8 cellular contexts compared by ENCODE assay signal in the genomic region with DNA sequence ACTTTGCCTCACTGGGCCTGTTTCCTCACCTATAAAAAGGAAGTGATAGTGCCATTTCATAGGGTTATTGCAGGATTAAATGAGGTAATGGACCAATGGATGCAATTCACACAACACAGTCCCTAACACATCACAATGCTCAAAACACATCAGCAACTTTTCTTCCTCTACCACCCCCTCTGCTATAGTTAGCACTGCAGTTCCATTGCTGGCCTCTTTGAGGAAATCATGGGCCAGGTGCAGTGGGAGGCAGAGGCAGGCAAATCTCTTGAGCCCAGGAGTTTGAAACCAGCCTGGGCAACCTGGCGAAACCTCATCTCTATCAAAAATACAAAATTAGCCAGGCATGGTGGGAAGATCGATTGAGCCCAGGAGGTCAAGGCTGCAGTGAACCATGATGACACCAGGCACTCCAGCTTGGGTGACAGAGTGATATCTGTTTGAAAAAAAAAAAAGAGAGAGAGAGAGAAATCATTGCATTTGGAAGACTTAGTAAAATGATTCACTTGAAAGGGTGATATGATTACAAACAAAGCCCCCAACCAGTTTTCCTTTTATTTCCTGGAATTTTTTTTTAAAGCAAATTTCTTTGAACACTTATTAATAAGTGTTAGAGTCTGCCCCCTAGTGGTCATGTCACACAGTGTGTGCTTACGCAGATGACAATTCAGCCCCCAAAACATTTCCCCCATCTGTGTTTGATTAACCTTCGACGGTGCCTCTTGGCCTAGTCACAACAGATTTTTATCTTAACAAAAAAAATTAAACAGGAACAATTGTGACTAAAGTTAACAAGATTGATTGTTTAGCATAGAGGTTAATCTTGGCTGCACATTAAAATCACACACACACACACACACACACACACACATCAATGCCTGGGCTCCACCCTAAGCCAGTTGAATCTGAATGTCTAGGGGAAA.
DNase-seq lines count a peak whose midpoint lies in the region; TF ChIP-seq lines count a peak whose summit lies in the region.

No MANE protein-coding gene starts in this region.

- H3K36me3 ChIP-seq in mesendoderm (ENCODE audit: control insufficient read depth, insufficient read depth, low read length), result no peaks in the 10 kb centered on the region
- no peaks in the 10 kb centered on the region for H3K36me3 ChIP-seq in vagina

- TF ChIP-seq POLR2A in vagina (IDR thresholded peaks at IDR 0.05), result no peak

- no peak overlapping the region for H2BK5ac ChIP-seq in mesendoderm (ENCODE audit: low read length)

- no peaks in the 10 kb centered on the region for H3K79me1 ChIP-seq in mesendoderm (ENCODE audit: low read length)

- H2AK5ac ChIP-seq in mesendoderm (ENCODE audit: low read length), result no peak overlapping the region

- H3K9ac ChIP-seq in mesendoderm (ENCODE audit: low read length), result no peak overlapping the region

- H3K23ac ChIP-seq in mesendoderm (ENCODE audit: low read length), result no peak overlapping the region

- TF ChIP-seq CTCF in GM12875 (IDR thresholded peaks at IDR 0.05; ENCODE audit: borderline replicate concordance, insufficient read depth, low read depth, low read length) (peak; percentile 57; the same call in 1 of the 2 replicates), vagina (IDR thresholded peaks at IDR 0.05) (peak in 2 of 3 experiments; percentile 36 to 52)

- H3K79me2 ChIP-seq in mesendoderm (ENCODE audit: control insufficient read depth, insufficient read depth, low read length), result no peaks in the 10 kb centered on the region

- no peak overlapping the region for H2BK120ac ChIP-seq in mesendoderm (ENCODE audit: low read depth, low read length)

- no peak overlapping the region for H3K4ac ChIP-seq in mesendoderm (ENCODE audit: low read depth, low read length)

- H3K27me3 ChIP-seq in mesendoderm (ENCODE audit: insufficient read depth, low read length, poor library complexity), result no peaks in the 10 kb centered on the region
- H3K27me3 ChIP-seq in vagina, result no peaks in the 10 kb centered on the region

- H3K9me3 ChIP-seq in vagina, result no peaks in the 10 kb centered on the region

- intact Hi-C loops in vagina (cut with DNase I), result no loop called here

- H3K27ac ChIP-seq in mesendoderm (ENCODE audit: low read depth, low read length) (no peak overlapping the region), vagina (no peak overlapping the region)

- H2BK15ac ChIP-seq in mesendoderm (replicated peaks; ENCODE audit: low read depth), result no peak overlapping the region

- DNase-seq in Ammon's horn (ENCODE audit: low spot score) (peak; percentile 46), HT1080 (ENCODE audit: low read depth) (peak; percentile 13), SHP77 treated with DMSO at 0.1 percent for 48 hours (lab: John Stamatoyannopoulos, UW) (peak; percentile 23), dedifferentiated amniotic fluid mesenchymal stem cell (ENCODE audit: extremely low spot score) (peak; percentile 38), mesendoderm (peak; percentile 44), vagina (ENCODE audit: extremely low spot score in 2 of 2) (no peak), GDM1 (lab: John Stamatoyannopoulos, UW) (no peak)

- no peak overlapping the region for H4K5ac ChIP-seq in mesendoderm (ENCODE audit: low read length)

- H3K4me1 ChIP-seq in mesendoderm (ENCODE audit: control insufficient read depth, low read depth, low read length) (no peaks in the 10 kb centered on the region), vagina (no peaks in the 10 kb centered on the region)

- H3K56ac ChIP-seq in mesendoderm (ENCODE audit: low read length), result no peak overlapping the region

- H3K4me3 ChIP-seq in GM12875 (ENCODE audit: low read depth, low read length) (no peak overlapping the region), mesendoderm (ENCODE audit: low read length) (no peak overlapping the region), vagina (no peak overlapping the region)

- H3K4me2 ChIP-seq in mesendoderm (ENCODE audit: low read length), result no peak overlapping the region

- no CpG with 5 or more reads among the region's 5 CpGs for WGBS in mesendoderm (ENCODE audit: extremely low coverage, insufficient coverage, low lambda C conversion rate)

- H4K8ac ChIP-seq in mesendoderm (ENCODE audit: low read depth, low read length), result no peak overlapping the region

- no peak overlapping the region for H3K18ac ChIP-seq in mesendoderm (ENCODE audit: low read length)

Comparison
In these comparisons a context has a peak if more than half of its experiments do, and no peak if none do; other contexts are left out.
1. DNase-seq: peak in Ammon's horn (single experiment), HT1080 (single experiment), SHP77 treated with DMSO at 0.1 percent for 48 hours (single experiment), dedifferentiated amniotic fluid mesenchymal stem cell (single experiment) and mesendoderm (single experiment); none in vagina (0 of 2) and GDM1 (single experiment).